12 cellular contexts compared by ENCODE assay signal in the genomic region with DNA sequence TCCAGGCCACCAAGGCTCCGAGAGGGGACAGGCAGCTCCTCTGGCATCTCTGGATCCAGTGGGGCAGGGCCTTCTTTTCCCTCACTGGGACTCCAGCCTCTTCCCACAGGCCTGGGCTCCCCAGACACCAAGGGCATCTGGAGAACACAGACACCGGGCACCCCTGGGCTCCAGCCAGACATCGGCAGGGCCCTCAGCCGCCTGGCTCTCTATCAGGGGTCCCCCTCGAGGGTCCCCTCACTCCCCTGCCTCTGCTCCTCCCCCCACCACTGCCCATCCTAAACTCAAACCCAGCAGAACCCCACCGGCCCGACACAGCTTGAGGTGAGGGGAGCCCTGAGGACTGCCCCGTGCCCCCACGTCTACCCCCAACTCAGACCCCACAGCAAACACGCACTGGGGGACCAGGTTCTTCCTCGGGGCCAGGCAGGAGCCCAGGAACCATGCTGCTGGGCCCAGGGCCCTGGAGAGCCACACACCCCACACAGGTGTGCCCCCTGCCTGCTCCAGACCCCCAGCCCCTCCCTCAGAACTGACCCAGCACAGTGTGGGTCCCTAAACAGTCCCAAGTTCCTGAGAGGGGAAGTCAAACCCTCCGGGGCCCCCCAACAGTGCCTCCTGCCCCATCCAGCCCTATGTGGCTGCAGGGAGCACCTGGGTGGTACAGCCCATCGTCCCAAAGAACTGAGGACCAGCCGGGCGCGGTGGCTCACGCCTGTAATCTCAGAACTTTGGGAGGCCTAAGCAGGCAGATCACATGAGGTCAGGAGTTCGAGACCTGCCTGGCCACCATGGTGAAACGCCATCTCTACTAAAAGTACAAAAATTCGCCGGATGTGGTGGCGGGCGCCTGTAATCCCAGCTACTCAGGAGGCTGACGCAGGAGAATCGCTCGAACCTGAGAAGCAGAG.
"Had no signal": no experiment of that assay in that cellular context is flagged by ENCODE, and none has a peak within 500 bp of the region (broad histone marks: within the 10 kb centered on the region; RNA-seq: fewer than 3 reads in every experiment).

No MANE protein-coding gene starts in this region.

- H3K4me2 ChIP-seq: hepatocyte had no signal

- H3K4me1 ChIP-seq: psoas muscle, tibial artery, uterus had no signal

- H3K27me3 ChIP-seq: hepatocyte, uterus had no signal

- DNase-seq: activated CD4-positive, alpha-beta T cell treated with anti-CD3 and anti-CD28 coated beads, Interleukin-2, amount 10 ng/mL, durations not matched to agents 24 days and 14 days; activated CD4-positive, CD25-positive, alpha-beta regulatory T cell; activated gamma-delta T cell; activated T-cell treated with anti-CD3 and anti-CD28 coated beads, Interleukin-2, amount 50 U/mL, for 72 hours; stimulated activated naive CD4-positive, alpha-beta T cell; substantia nigra; T-helper 9 cell; tibial artery; uterus had no signal

- H2AFZ ChIP-seq: hepatocyte had no signal

- H3K9me3 ChIP-seq: psoas muscle, uterus had no signal

- FAIRE-seq: islet of Langerhans had no signal

- ATAC-seq: activated T-cell treated with anti-CD3 and anti-CD28 coated beads, Interleukin-2, amount 50 U/mL, for 72 hours; psoas muscle had no signal

- H3K79me2 ChIP-seq: hepatocyte had no signal

- H3K27ac ChIP-seq: hepatocyte, psoas muscle, tibial artery, uterus had no signal

- H3K36me3 ChIP-seq: tibial artery, uterus had no signal

- H3K4me3 ChIP-seq: hepatocyte, psoas muscle, tibial artery, uterus had no signal
